ENCODE assay signal across 1 cellular context in genomic region chr5:57764479-57765089, GRCh38.
TF ChIP-seq lines count a peak whose summit lies in the region.

No MANE protein-coding gene starts in this region.

TF ChIP-seq in K562, 482 proteins besides CTCF, POLR2A, EP300 and RAD21 (continued from another document):
- TF ChIP-seq GTF2B (IDR thresholded peaks at IDR 0.05; ENCODE audit: extremely low read depth, insufficient read length) (no peak), ZBTB43 (CRISPR knock-in tag; IDR thresholded peaks at IDR 0.05) (no peak), SRSF7 (optimal IDR thresholded peaks at IDR 0.05; ENCODE audit: low read depth, low read length) (no peak), GATA2 (CRISPR knock-in tag; IDR thresholded peaks at IDR 0.05) (no peak), ZNF184 (CRISPR knock-in tag; IDR thresholded peaks at IDR 0.05) (no peak), TAL1 (IDR thresholded peaks at IDR 0.05) (peak; percentile 43; the same call in 1 of the 2 replicates), RBFOX2 (IDR thresholded peaks at IDR 0.05; ENCODE audit: low read depth, low read length) (no peak), KDM2B (CRISPR knock-in tag; IDR thresholded peaks at IDR 0.05) (no peak), ARID1B (IDR thresholded peaks at IDR 0.05) (peak; percentile 47; the same call in 1 of the 2 replicates), CGGBP1 (CRISPR knock-in tag; IDR thresholded peaks at IDR 0.05) (no peak), NFIC (IDR thresholded peaks at IDR 0.05) (no peak), CHD2 (IDR thresholded peaks at IDR 0.05; ENCODE audit: low read depth, low read length) (no peak), ZNF668 (CRISPR knock-in tag; IDR thresholded peaks at IDR 0.05) (no peak)
